Comparison of ENCODE assay signal across 11 cellular contexts in genomic region chr7:30764030-30764991, GRCh38. TPM values are rescaled to one million over a fixed set of nuclear protein-coding genes. Genes with fewer than 3 reads are reported as not detected.
DNase-seq lines count a peak whose midpoint lies in the region; ATAC-seq and TF ChIP-seq lines count a peak whose summit lies in the region.
"Had no signal": no experiment of that assay in that cellular context is flagged by ENCODE, and none has a peak within 500 bp of the region (broad histone marks: within the 10 kb centered on the region; RNA-seq: fewer than 3 reads in every experiment).

No MANE protein-coding gene starts in this region.

- peak; percentile 20 for DNase-seq in endodermal cell
- peak; percentile 61 for DNase-seq in retinal pigment epithelial cell (ENCODE audit: low read depth)
- no peak for DNase-seq in CD8-positive, alpha-beta memory T cell
- no peak for DNase-seq in NCI-H2107 (lab: John Stamatoyannopoulos, UW)
- DNase-seq in NCI-H1092 (lab: John Stamatoyannopoulos, UW) = no peak
- DNase-seq in stimulated activated naive CD8-positive, alpha-beta T cell treated with anti-CD3 and anti-CD28 coated beads, Interleukin-15, amount 100 ng/mL, for 72 hours = no peak
- DNase-seq: activated CD4-positive, alpha-beta T cell treated with anti-CD3 and anti-CD28 coated beads, Interleukin-2, amount 50 U/mL, for 4 hours; NCI-H2029 treated with DMSO at 0.1 percent for 48 hours; stimulated activated CD4-positive, alpha-beta T cell treated with anti-CD3 and anti-CD28 coated beads, Interleukin-15, amount 100 ng/mL, for 24 hours had no signal

- no peak overlapping the region for H3K9ac ChIP-seq in endodermal cell (ENCODE audit: extremely low read depth, low read length, poor library complexity, severe bottlenecking)

- peaks cover 20% of the 10 kb centered on the region for H3K4me1 Mint-ChIP-seq in endodermal cell
- H3K4me1 Mint-ChIP-seq in CD8-positive, alpha-beta memory T cell = no peaks in the 10 kb centered on the region
- H3K4me1 Mint-ChIP-seq in stimulated activated naive CD8-positive, alpha-beta T cell treated with anti-CD3 and anti-CD28 coated beads, Interleukin-15, amount 100 ng/mL, for 72 hours = no peaks in the 10 kb centered on the region

- H3K4me3 ChIP-seq in endodermal cell (ENCODE audit: low read length) = no peak overlapping the region
- H3K4me3 ChIP-seq in retinal pigment epithelial cell (ENCODE audit: low read length) = no peak overlapping the region
- no peak overlapping the region for H3K4me3 ChIP-seq in CD8-positive, alpha-beta memory T cell (ENCODE audit: low read length)

- no peaks in the 10 kb centered on the region for H3K36me3 Mint-ChIP-seq in endodermal cell (ENCODE audit: low read depth)
- no peaks in the 10 kb centered on the region for H3K36me3 Mint-ChIP-seq in CD8-positive, alpha-beta memory T cell

- 83% methylated on average over 2 to 6 of the region's 6 CpGs for WGBS in endodermal cell (ENCODE audit: insufficient coverage in 1 of 2, insufficient read length in 1 of 2), 2 experiments

- TF ChIP-seq CTCF in endodermal cell (conservative IDR thresholded peaks at IDR 0.05) (no peak), retinal pigment epithelial cell (conservative IDR thresholded peaks at IDR 0.05; ENCODE audit: low read depth, low read length) (no peak)

- POLR2A ChIA-PET in CD8-positive, alpha-beta memory T cell (lab: Charles Lee) = no interaction called here

- ATAC-seq in GM19372 (IDR thresholded peaks at IDR 0.05; ENCODE audit: low read depth, unreplicated experiment) (peak; percentile 85), HG03064 (IDR thresholded peaks at IDR 0.05; ENCODE audit: low read depth, unreplicated experiment) (peak; percentile 98)
- ATAC-seq in stimulated activated naive CD8-positive, alpha-beta T cell treated with anti-CD3 and anti-CD28 coated beads, Interleukin-15, amount 100 ng/mL, for 72 hours = no peak

- no peak overlapping the region for H3K4me3 Mint-ChIP-seq in endodermal cell
- no peak overlapping the region for H3K4me3 Mint-ChIP-seq in CD8-positive, alpha-beta memory T cell
- H3K4me3 Mint-ChIP-seq in stimulated activated naive CD8-positive, alpha-beta T cell treated with anti-CD3 and anti-CD28 coated beads, Interleukin-15, amount 100 ng/mL, for 72 hours = no peak overlapping the region

- no peak overlapping the region for H3K27ac Mint-ChIP-seq in endodermal cell
- H3K27ac Mint-ChIP-seq in CD8-positive, alpha-beta memory T cell = peak overlapping the region in 2 of 8 donors; percentile 7 to 10
- H3K27ac Mint-ChIP-seq in stimulated activated naive CD8-positive, alpha-beta T cell treated with anti-CD3 and anti-CD28 coated beads, Interleukin-15, amount 100 ng/mL, for 72 hours = no peak overlapping the region

- CTCF ChIA-PET in CD8-positive, alpha-beta memory T cell (lab: Charles Lee) = interaction anchor here (1.9 kb wide), 1 partner anchor 25 kb away, joined by 6 read pairs; no protein-coding TSS in a partner anchor

- H3K9me3 ChIP-seq in endodermal cell (ENCODE audit: control insufficient read depth, low read length) = no peaks in the 10 kb centered on the region
- H3K9me3 ChIP-seq in CD8-positive, alpha-beta memory T cell (ENCODE audit: low read length) = no peaks in the 10 kb centered on the region

- H3K4me1 ChIP-seq in endodermal cell (ENCODE audit: control insufficient read depth, insufficient read depth, low read length) = peaks cover 4% of the 10 kb centered on the region
- H3K4me1 ChIP-seq in CD8-positive, alpha-beta memory T cell (ENCODE audit: insufficient read depth, low read length) = no peaks in the 10 kb centered on the region

- H3K27me3 ChIP-seq in endodermal cell (ENCODE audit: control insufficient read depth, insufficient read depth, low read length, poor library complexity, severe bottlenecking) = no peaks in the 10 kb centered on the region
- no peaks in the 10 kb centered on the region for H3K27me3 ChIP-seq in CD8-positive, alpha-beta memory T cell (ENCODE audit: insufficient read depth, low read length, poor library complexity, severe bottlenecking)

- H3K9me3 Mint-ChIP-seq in endodermal cell = no peaks in the 10 kb centered on the region
- no peaks in the 10 kb centered on the region for H3K9me3 Mint-ChIP-seq in CD8-positive, alpha-beta memory T cell
- H3K9me3 Mint-ChIP-seq in stimulated activated naive CD8-positive, alpha-beta T cell treated with anti-CD3 and anti-CD28 coated beads, Interleukin-15, amount 100 ng/mL, for 72 hours = no peaks in the 10 kb centered on the region

- H3K27ac ChIP-seq in endodermal cell (ENCODE audit: low read depth, low read length) = no peak overlapping the region
- H3K27ac ChIP-seq in CD8-positive, alpha-beta memory T cell (ENCODE audit: low read depth, low read length) = no peak overlapping the region

- H3K36me3 ChIP-seq in endodermal cell (ENCODE audit: control insufficient read depth, insufficient read depth, low read length) = no peaks in the 10 kb centered on the region
- no peaks in the 10 kb centered on the region for H3K36me3 ChIP-seq in CD8-positive, alpha-beta memory T cell (ENCODE audit: insufficient read depth, low read length)

- H3K27me3 Mint-ChIP-seq in endodermal cell (ENCODE audit: insufficient read depth) = peaks cover 36% of the 10 kb centered on the region
- H3K27me3 Mint-ChIP-seq in CD8-positive, alpha-beta memory T cell = peaks cover 5 to 14% of the 10 kb centered on the region in 2 donors
- H3K27me3 Mint-ChIP-seq in stimulated activated naive CD8-positive, alpha-beta T cell treated with anti-CD3 and anti-CD28 coated beads, Interleukin-15, amount 100 ng/mL, for 72 hours = peaks cover 14% of the 10 kb centered on the region

RNA-seq across cellular contexts. Expression of gene MINDY4, which starts 6.9 kb away (rescaled TPM):
- 1 to 10 TPM; 7.2 to 8.1 TPM for total RNA-seq in endodermal cell
- polyA plus RNA-seq in endodermal cell (2013, experiment 1 of 2) = 4.4 TPM
- polyA plus RNA-seq in endodermal cell (2013, experiment 2 of 2) = 4.1 TPM
- total RNA-seq in CD8-positive, alpha-beta memory T cell = 1 to 10 TPM; 2.4 to 2.6 TPM
- 1.0 TPM for polyA plus RNA-seq in CD8-positive, alpha-beta memory T cell

RNA-seq across cellular contexts. Expression of gene INMT, which starts 12.4 kb away (rescaled TPM):
- total RNA-seq in endodermal cell = 1 to 10 TPM; 3.0 to 3.3 TPM
- polyA plus RNA-seq in endodermal cell (2013, experiment 1 of 2) = 0.85 TPM
- 1.6 TPM for polyA plus RNA-seq in endodermal cell (2013, experiment 2 of 2)
- under 1 TPM in 1 of 2 experiments, not detected in 1; 0.18 TPM for total RNA-seq in CD8-positive, alpha-beta memory T cell
- polyA plus RNA-seq in CD8-positive, alpha-beta memory T cell = 0.08 TPM

Comparison
In these comparisons a context has a peak if more than half of its experiments do, and no peak if none do; other contexts are left out.
1. DNase-seq: peak in endodermal cell (single experiment) and retinal pigment epithelial cell (single experiment); none in CD8-positive, alpha-beta memory T cell (0 of 5), NCI-H2107 (single experiment), NCI-H1092 (single experiment) and stimulated activated naive CD8-positive, alpha-beta T cell treated with anti-CD3 and anti-CD28 coated beads, Interleukin-15, amount 100 ng/mL, for 72 hours (0 of 2).